In the genomic region with DNA sequence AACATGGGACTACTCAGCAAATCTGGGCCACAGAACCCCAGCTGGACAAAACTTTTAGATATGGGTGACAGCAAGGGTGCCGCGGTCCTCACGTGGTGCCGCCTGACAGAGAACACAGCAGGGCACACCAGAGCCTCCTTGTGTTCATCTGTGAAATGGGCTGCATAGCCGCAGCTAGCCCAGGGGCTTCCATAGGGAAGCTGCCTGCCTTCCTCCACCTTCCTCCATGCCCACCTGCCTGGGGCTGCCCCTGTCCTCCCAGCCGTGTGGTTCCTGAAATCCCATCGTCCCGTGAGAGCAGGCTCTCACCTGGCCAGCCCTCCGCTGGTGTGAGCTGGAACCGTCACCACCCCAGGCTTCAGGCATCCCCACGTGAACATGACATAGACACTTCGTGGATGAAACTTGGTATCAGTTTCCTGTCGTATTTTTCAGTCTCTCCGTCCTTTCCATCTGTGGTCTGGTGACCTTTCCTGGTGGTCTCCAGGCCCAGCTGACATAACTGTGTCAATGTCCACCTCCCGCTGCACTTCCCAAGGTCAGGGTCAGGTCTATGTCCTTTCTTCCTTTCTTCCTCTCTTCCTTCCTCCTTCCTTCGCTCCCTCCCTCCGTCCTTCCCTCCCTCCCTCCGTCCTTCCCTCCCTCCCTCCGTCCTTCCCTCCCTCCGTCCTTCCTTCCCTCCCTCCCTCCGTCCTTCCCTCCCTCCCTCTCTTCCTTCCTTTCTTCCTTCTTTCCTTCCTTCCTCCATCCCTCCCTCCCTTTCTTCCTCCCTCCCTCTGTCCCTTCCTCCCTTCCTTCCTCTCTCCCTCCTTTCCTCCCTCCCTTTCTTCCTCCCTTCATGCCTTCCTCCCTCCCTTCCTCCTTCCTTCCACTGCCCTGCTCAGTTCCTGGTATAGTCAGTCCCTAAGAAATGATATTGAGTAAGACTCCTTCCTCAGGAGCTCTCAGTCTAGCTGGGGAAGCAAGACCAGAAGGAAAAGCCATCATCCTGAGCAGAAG, we compare ENCODE assay signal across 17 cellular contexts.
A peak's percentile ranks its signal among the peaks of the same experiment; 100 is the strongest.
DNase-seq lines count a peak whose midpoint lies in the region; ATAC-seq and TF ChIP-seq lines count a peak whose summit lies in the region.
"Had no signal": no experiment of that assay in that cellular context is flagged by ENCODE, and none has a peak within 500 bp of the region (broad histone marks: within the 10 kb centered on the region; RNA-seq: fewer than 3 reads in every experiment).

No MANE protein-coding gene starts in this region.

- no peak overlapping the region for H2BK15ac ChIP-seq in neuronal stem cell (ENCODE audit: low read length)

- H3K4me3 ChIP-seq in GM12864 (ENCODE audit: low read depth, low read length), result no peak overlapping the region
- no peak overlapping the region for H3K4me3 ChIP-seq in WERI-Rb-1 (ENCODE audit: low read depth, low read length)
- no peak overlapping the region for H3K4me3 ChIP-seq in neuronal stem cell (ENCODE audit: low read length in 2 of 2)
- H3K4me3 ChIP-seq: GM23338 had no signal

- H4K8ac ChIP-seq in neuronal stem cell (ENCODE audit: low read depth, low read length), result no peak overlapping the region

- no peak overlapping the region for H3K9ac ChIP-seq in neuronal stem cell (ENCODE audit: low read depth, low read length, poor library complexity)

- no peak overlapping the region for H3K4me2 ChIP-seq in neuronal stem cell (ENCODE audit: insufficient read depth, low read length, poor library complexity, severe bottlenecking)

- no peak overlapping the region for H3K4ac ChIP-seq in neuronal stem cell (ENCODE audit: low read length)

- no peak overlapping the region for H2AK5ac ChIP-seq in neuronal stem cell (ENCODE audit: low read depth, low read length)

- H3K4me1 Mint-ChIP-seq in activated CD8-positive, alpha-beta memory T cell treated with anti-CD3 and anti-CD28 coated beads, Interleukin-2, amount 10 ng/mL, durations not matched to agents 7 days and 5 days, result no peaks in the 10 kb centered on the region
- no peaks in the 10 kb centered on the region for H3K4me1 Mint-ChIP-seq in HFFc6 (ENCODE audit: low read depth)
- no peaks in the 10 kb centered on the region for H3K4me1 Mint-ChIP-seq in T-helper 2 cell treated with Interferon-gamma antibody and Interleukin-4, amounts not matched to agents 5 μg/mL and 100 μg/mL, for 36 hours (ENCODE audit: low read depth)
- H3K4me1 Mint-ChIP-seq: CD4-positive, CD25-positive, alpha-beta regulatory T cell had no signal

- H2BK5ac ChIP-seq in neuronal stem cell (ENCODE audit: low read length), result no peak overlapping the region

- peak; percentile 29 for TF ChIP-seq CTCF in GM12864 (IDR thresholded peaks at IDR 0.05; ENCODE audit: low read depth, low read length, missing control alignments)
- TF ChIP-seq CTCF in WERI-Rb-1 (IDR thresholded peaks at IDR 0.05; ENCODE audit: low read depth, low read length), result peak; percentile 29
- TF ChIP-seq CTCF in HFFc6 (IDR thresholded peaks at IDR 0.05), result no peak

- no peaks in the 10 kb centered on the region for H3K36me3 Mint-ChIP-seq in activated CD8-positive, alpha-beta memory T cell treated with anti-CD3 and anti-CD28 coated beads, Interleukin-2, amount 10 ng/mL, durations not matched to agents 7 days and 5 days
- H3K36me3 Mint-ChIP-seq in HFFc6 (ENCODE audit: low read depth), result no peaks in the 10 kb centered on the region
- no peaks in the 10 kb centered on the region for H3K36me3 Mint-ChIP-seq in T-helper 2 cell treated with Interferon-gamma antibody and Interleukin-4, amounts not matched to agents 5 μg/mL and 100 μg/mL, for 36 hours (ENCODE audit: low read depth)
- H3K36me3 Mint-ChIP-seq: CD4-positive, CD25-positive, alpha-beta regulatory T cell had no signal

- peaks cover 3% of the 10 kb centered on the region for H3K27me3 Mint-ChIP-seq in activated CD8-positive, alpha-beta memory T cell treated with anti-CD3 and anti-CD28 coated beads, Interleukin-2, amount 10 ng/mL, durations not matched to agents 7 days and 5 days
- peaks cover 48% of the 10 kb centered on the region for H3K27me3 Mint-ChIP-seq in HFFc6 (ENCODE audit: insufficient read depth)
- no peaks in the 10 kb centered on the region for H3K27me3 Mint-ChIP-seq in T-helper 2 cell treated with Interferon-gamma antibody and Interleukin-4, amounts not matched to agents 5 μg/mL and 100 μg/mL, for 36 hours (ENCODE audit: low read depth)
- H3K27me3 Mint-ChIP-seq: CD4-positive, CD25-positive, alpha-beta regulatory T cell had no signal

- peaks cover 2% of the 10 kb centered on the region for H3K79me1 ChIP-seq in neuronal stem cell (ENCODE audit: low read depth, low read length)

- WGBS in neuronal stem cell (ENCODE audit: extremely low coverage in 2 of 2, insufficient read length in 2 of 2, insufficient replicate concordance in 1 of 2), 2 donors, result 100% methylated on average over 2 of the region's 21 CpGs; no CpG with 5 or more reads in 1 of the 2 donors

- peak overlapping the region; percentile 49 for H2BK120ac ChIP-seq in neuronal stem cell (ENCODE audit: low read depth, low read length)

- H3K14ac ChIP-seq in neuronal stem cell (ENCODE audit: low read length), result no peak overlapping the region

- H2BK12ac ChIP-seq in neuronal stem cell (ENCODE audit: low read length), result no peak overlapping the region

- ATAC-seq in activated CD8-positive, alpha-beta memory T cell treated with anti-CD3 and anti-CD28 coated beads, Interleukin-2, amount 10 ng/mL, durations not matched to agents 7 days and 5 days, result no peak

- H3K36me3 ChIP-seq in WERI-Rb-1 (peaks cover 7% of the 10 kb centered on the region), neuronal stem cell (replicated peaks in 1 of 2; ENCODE audit: control insufficient read depth in 2 of 2, insufficient read depth in 2 of 2, low read length in 2 of 2) (peaks cover 0 to 2% of the 10 kb centered on the region in 2 donors)

- no peak overlapping the region for H3K27ac Mint-ChIP-seq in activated CD8-positive, alpha-beta memory T cell treated with anti-CD3 and anti-CD28 coated beads, Interleukin-2, amount 10 ng/mL, durations not matched to agents 7 days and 5 days
- H3K27ac Mint-ChIP-seq in HFFc6, result no peak overlapping the region
- no peak overlapping the region for H3K27ac Mint-ChIP-seq in T-helper 2 cell treated with Interferon-gamma antibody and Interleukin-4, amounts not matched to agents 5 μg/mL and 100 μg/mL, for 36 hours
- H3K27ac Mint-ChIP-seq: CD4-positive, CD25-positive, alpha-beta regulatory T cell; GM23338 had no signal

- H2AFZ ChIP-seq in neuronal stem cell (ENCODE audit: low read length), result no peak overlapping the region
- H2AFZ ChIP-seq: GM23338 had no signal

- H3K9me3 ChIP-seq in WERI-Rb-1 (ENCODE audit: severe bottlenecking) (no peaks in the 10 kb centered on the region), neuronal stem cell (replicated peaks in 1 of 2; ENCODE audit: control insufficient read depth in 2 of 2, insufficient read depth in 1 of 2, low read depth in 1 of 2, low read length in 2 of 2) (peaks cover 0 to 5% of the 10 kb centered on the region in 2 donors)

- DNase-seq in GM12864 (ENCODE audit: low read depth) (no peak), NAMALWA (ENCODE audit: low spot score) (peak; percentile 40), WERI-Rb-1 (no peak), neuronal stem cell (ENCODE audit: low spot score) (no peak), HFFc6 (no peak)
- no peak for DNase-seq in activated CD8-positive, alpha-beta memory T cell treated with anti-CD3 and anti-CD28 coated beads, Interleukin-2, amount 10 ng/mL, durations not matched to agents 7 days and 5 days
- no peak for DNase-seq in T-helper 2 cell treated with Interferon-gamma antibody and Interleukin-4, amounts not matched to agents 5 μg/mL and 100 μg/mL, for 36 hours (ENCODE audit: low spot score)
- DNase-seq: CD4-positive, CD25-positive, alpha-beta regulatory T cell; HCEC 1CT; KBM-7; NCI-H1436; NCI-H187 treated with DMSO at 0.1 percent for 48 hours; NCI-H2227 treated with DMSO at 0.1 percent for 48 hours; NCI-H510A treated with DMSO at 0.1 percent for 48 hours; NCI-H774; Right ventricle myocardium superior had no signal

- no peak overlapping the region for H3K4me3 Mint-ChIP-seq in activated CD8-positive, alpha-beta memory T cell treated with anti-CD3 and anti-CD28 coated beads, Interleukin-2, amount 10 ng/mL, durations not matched to agents 7 days and 5 days
- H3K4me3 Mint-ChIP-seq in HFFc6, result no peak overlapping the region
- no peak overlapping the region for H3K4me3 Mint-ChIP-seq in T-helper 2 cell treated with Interferon-gamma antibody and Interleukin-4, amounts not matched to agents 5 μg/mL and 100 μg/mL, for 36 hours
- H3K4me3 Mint-ChIP-seq: CD4-positive, CD25-positive, alpha-beta regulatory T cell; GM23338 had no signal

- no peak overlapping the region for H3K18ac ChIP-seq in neuronal stem cell (ENCODE audit: low read length)

- no peak overlapping the region for H4K91ac ChIP-seq in neuronal stem cell (ENCODE audit: low read depth, low read length, poor library complexity)

- H3K23ac ChIP-seq in neuronal stem cell (ENCODE audit: low read depth, low read length, poor library complexity), result peak overlapping the region; percentile 37

- CTCF ChIA-PET in activated CD8-positive, alpha-beta memory T cell treated with anti-CD3 and anti-CD28 coated beads, Interleukin-2, amount 10 ng/mL, durations not matched to agents 7 days and 5 days (lab: Charles Lee), result interaction anchor here (1.4 to 2.5 kb wide), 3 partner anchors 12 to 356 kb away, joined by 3 to 7 read pairs (median 6); partner anchors contain the start of gene UQCC2

- H3K27me3 ChIP-seq in WERI-Rb-1 (ENCODE audit: insufficient read depth, low read depth, severe bottlenecking) (no peaks in the 10 kb centered on the region), neuronal stem cell (ENCODE audit: control insufficient read depth in 3 of 3, insufficient read depth in 3 of 3, low read depth in 1 of 3, low read length in 3 of 3) (peaks cover 0 to 24% (median 3%) of the 10 kb centered on the region in 3 experiments)

- no peaks in the 10 kb centered on the region for H3K9me3 Mint-ChIP-seq in activated CD8-positive, alpha-beta memory T cell treated with anti-CD3 and anti-CD28 coated beads, Interleukin-2, amount 10 ng/mL, durations not matched to agents 7 days and 5 days (ENCODE audit: low read depth)
- H3K9me3 Mint-ChIP-seq in HFFc6, result no peaks in the 10 kb centered on the region
- no peaks in the 10 kb centered on the region for H3K9me3 Mint-ChIP-seq in T-helper 2 cell treated with Interferon-gamma antibody and Interleukin-4, amounts not matched to agents 5 μg/mL and 100 μg/mL, for 36 hours
- H3K9me3 Mint-ChIP-seq: CD4-positive, CD25-positive, alpha-beta regulatory T cell; GM23338 had no signal

- H3K27ac ChIP-seq in WERI-Rb-1, result peak overlapping the region; percentile 1; the same call in 1 of the 2 replicates
- H3K27ac ChIP-seq in neuronal stem cell (replicated peaks; ENCODE audit: low read length), result no peak overlapping the region

- H3K4me1 ChIP-seq in neuronal stem cell (ENCODE audit: control insufficient read depth in 2 of 2, insufficient read depth in 1 of 2, low read depth in 1 of 2, low read length in 2 of 2), result peaks cover 0 to 4% of the 10 kb centered on the region in 2 donors
